Comparison of ENCODE assay signal across 7 cellular contexts in the genomic region with DNA sequence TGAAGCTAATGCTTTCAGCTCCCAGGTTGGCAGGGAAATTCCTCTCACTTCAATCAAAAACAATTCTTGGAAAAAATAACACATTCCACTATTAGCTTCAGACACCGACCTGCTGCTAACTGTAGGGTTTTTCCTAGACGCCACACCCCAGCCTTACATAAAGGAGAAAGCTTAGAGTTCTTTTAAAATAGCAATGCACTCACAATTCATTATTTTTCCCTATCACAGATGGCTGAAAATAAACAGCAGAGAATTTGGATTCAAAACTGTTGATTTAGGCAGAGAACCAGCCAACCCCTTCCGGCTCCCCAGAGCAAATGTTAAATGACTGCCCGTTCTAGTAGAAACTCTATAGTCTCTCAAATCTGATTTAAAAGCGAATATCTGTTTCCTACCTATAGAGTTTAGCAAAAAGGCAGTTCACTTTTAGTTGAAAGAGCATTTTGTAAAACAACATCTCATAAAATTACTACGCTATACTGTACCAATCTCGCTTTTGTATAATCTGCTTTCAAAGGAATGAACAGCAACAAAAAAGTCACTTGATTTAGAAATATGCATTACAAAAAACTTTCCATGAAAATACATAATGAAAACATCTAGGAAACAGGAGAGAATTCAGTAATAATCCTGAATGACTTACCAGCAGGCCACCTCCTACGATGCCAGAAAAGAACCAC. TPM values are rescaled to one million over a fixed set of nuclear protein-coding genes. Genes with fewer than 3 reads are reported as not detected.
DNase-seq lines count a peak whose midpoint lies in the region; ATAC-seq and TF ChIP-seq lines count a peak whose summit lies in the region.

No MANE protein-coding gene starts in this region.

- H3K4me1 ChIP-seq in lung (ENCODE audit: control insufficient read depth in 2 of 2, insufficient read depth in 2 of 2, low read length in 2 of 2) (peaks cover 8 to 9% of the 10 kb centered on the region in 2 donors), urinary bladder (ENCODE audit: insufficient read depth) (no peaks in the 10 kb centered on the region)

- H3K27ac ChIP-seq in dorsolateral prefrontal cortex (peak overlapping the region in 26 of 59 donors; percentile 8 to 77 (median 47)), lung (ENCODE audit: low read depth in 1 of 2, low read length in 1 of 2) (peak overlapping the region; percentile 87 to 96), urinary bladder (ENCODE audit: low read depth) (peak overlapping the region; percentile 52)

- H3K36me3 ChIP-seq in lung (ENCODE audit: control insufficient read depth in 2 of 2, insufficient read depth in 2 of 2, low read length in 2 of 2) (peaks cover 0 to 2% of the 10 kb centered on the region in 2 donors), urinary bladder (ENCODE audit: insufficient read depth) (no peaks in the 10 kb centered on the region)

- H3K9me3 Mint-ChIP-seq in T-helper 2 cell treated with Interferon-gamma antibody and Interleukin-4, amounts not matched to agents 5 μg/mL and 100 μg/mL, for 36 hours, result no peaks in the 10 kb centered on the region

- H3K4me3 Mint-ChIP-seq in T-helper 2 cell treated with Interferon-gamma antibody and Interleukin-4, amounts not matched to agents 5 μg/mL and 100 μg/mL, for 36 hours, result no peak overlapping the region

- intact Hi-C loops in dorsolateral prefrontal cortex (cut with DNase I), result no loop called here

- no peaks in the 10 kb centered on the region for H3K36me3 Mint-ChIP-seq in T-helper 2 cell treated with Interferon-gamma antibody and Interleukin-4, amounts not matched to agents 5 μg/mL and 100 μg/mL, for 36 hours (ENCODE audit: low read depth)

- no peak overlapping the region for H3K27ac Mint-ChIP-seq in T-helper 2 cell treated with Interferon-gamma antibody and Interleukin-4, amounts not matched to agents 5 μg/mL and 100 μg/mL, for 36 hours

- H3K27me3 ChIP-seq in dorsolateral prefrontal cortex, result peaks cover 0 to 6% (median 0%) of the 10 kb centered on the region in 45 donors
- no peaks in the 10 kb centered on the region for H3K27me3 ChIP-seq in lung (ENCODE audit: control insufficient read depth, insufficient read depth)

- H3K4me1 Mint-ChIP-seq in T-helper 2 cell treated with Interferon-gamma antibody and Interleukin-4, amounts not matched to agents 5 μg/mL and 100 μg/mL, for 36 hours (ENCODE audit: low read depth), result no peaks in the 10 kb centered on the region

- ATAC-seq in lung (ENCODE audit: insufficient read depth, low FRiP score) (no peak), HG03135 (IDR thresholded peaks at IDR 0.05; ENCODE audit: unreplicated experiment) (no peak)

- H3K4me3 ChIP-seq in dorsolateral prefrontal cortex (peak overlapping the region in 51 of 59 donors; percentile 2 to 58 (median 36)), lung (peak overlapping the region; percentile 68), urinary bladder (ENCODE audit: low read depth, low read length) (peak overlapping the region; percentile 26)

- TF ChIP-seq CTCF in dorsolateral prefrontal cortex (IDR thresholded peaks at IDR 0.05 in 54 of 56, conservative IDR thresholded peaks at IDR 0.05 in 2 of 56; ENCODE audit: low read depth in 1 of 56, partially characterized antibody in 56 of 56) (no peak), lung (IDR thresholded peaks at IDR 0.05; ENCODE audit: control extremely low read depth, extremely low read depth) (no peak)

- DNase-seq in NCI-H446 treated with DMSO at 0.1 percent for 48 hours (lab: John Stamatoyannopoulos, UW) (peak; percentile 67), dorsolateral prefrontal cortex (no peak), lung (ENCODE audit: low spot score) (no peak), mucosa of gallbladder (ENCODE audit: low spot score) (no peak)
- DNase-seq in T-helper 2 cell treated with Interferon-gamma antibody and Interleukin-4, amounts not matched to agents 5 μg/mL and 100 μg/mL, for 36 hours (ENCODE audit: low spot score), result no peak

- H3K9me3 ChIP-seq in lung (ENCODE audit: control insufficient read depth in 2 of 2, insufficient read depth in 1 of 2, low read length in 1 of 2), result peaks cover 0 to 2% of the 10 kb centered on the region in 2 donors

- 27 to 49% methylated on average over 8 of the region's 8 CpGs for WGBS in lung, 2 donors
- 45% methylated on average over 8 of the region's 8 CpGs for WGBS in urinary bladder

- peaks cover 17% of the 10 kb centered on the region for H3K27me3 Mint-ChIP-seq in T-helper 2 cell treated with Interferon-gamma antibody and Interleukin-4, amounts not matched to agents 5 μg/mL and 100 μg/mL, for 36 hours (ENCODE audit: low read depth)

RNA-seq across cellular contexts. Expression of gene TM4SF1, which starts 0.6 kb away (rescaled TPM):
- total RNA-seq in dorsolateral prefrontal cortex (10 to 100 TPM in 115 of 120 experiments, 1 to 10 TPM in 5; 6.9 to 85.9 (median 26.6) TPM), lung (100 to 1,000 TPM; 177 to 281 TPM), urinary bladder (124 TPM), mucosa of gallbladder (139 TPM)
- polyA plus RNA-seq in lung (100 to 1,000 TPM; 215 to 261 TPM), urinary bladder (64.8 TPM)

RNA-seq across cellular contexts. Expression of gene TM4SF18, which starts 43.4 kb away (rescaled TPM):
- 10 to 100 TPM in 14 of 120 experiments, 1 to 10 TPM in 106; 1.4 to 28.3 (median 5.4) TPM for total RNA-seq in dorsolateral prefrontal cortex
- 10 to 100 TPM in 1 of 2 donors, 1 to 10 TPM in 1; 4.4 to 28.5 TPM for total RNA-seq in lung
- 1 to 10 TPM; 2.1 to 3.8 TPM for polyA plus RNA-seq in lung
- total RNA-seq in urinary bladder, result 33.4 TPM
- polyA plus RNA-seq in urinary bladder, result 3.2 TPM
- total RNA-seq in mucosa of gallbladder, result 7.7 TPM
